26 cellular contexts compared by ENCODE assay signal in the genomic region with DNA sequence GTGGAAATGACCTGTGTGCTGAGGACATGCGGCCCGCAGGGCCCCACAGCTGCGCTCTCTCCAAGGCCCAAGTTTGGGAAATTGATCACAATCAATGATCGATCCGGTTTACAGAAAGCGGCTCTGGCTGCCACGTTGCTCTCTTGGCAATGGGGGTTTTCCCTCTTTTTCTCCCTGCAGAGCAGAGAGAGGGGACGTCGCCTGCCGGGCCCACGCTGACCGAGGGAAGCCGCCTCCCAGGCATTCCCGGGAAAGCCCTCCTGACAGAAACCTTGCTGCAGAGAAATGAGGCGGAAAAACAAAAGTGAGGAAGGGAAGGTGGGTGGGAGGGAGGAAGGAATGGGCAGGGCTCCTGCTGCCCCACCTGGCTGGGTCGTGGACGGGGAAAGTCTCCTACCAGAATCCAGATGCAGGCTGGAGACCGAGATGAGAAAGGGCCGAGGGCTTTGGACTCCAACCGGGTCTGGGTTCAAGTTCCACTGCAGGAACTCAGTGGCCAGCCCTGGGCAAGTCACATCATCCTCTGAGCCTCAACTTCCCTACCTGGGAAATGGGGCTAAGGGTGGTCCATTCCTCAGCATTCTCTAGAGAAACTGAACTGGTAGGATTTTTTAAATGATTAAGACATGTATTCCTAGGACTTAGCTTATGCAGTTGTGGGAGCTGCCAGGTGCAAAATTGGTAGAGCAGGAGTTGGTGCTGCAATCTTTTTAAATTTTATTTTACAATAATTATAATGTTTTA.
"Had no signal": no experiment of that assay in that cellular context is flagged by ENCODE, and none has a peak within 500 bp of the region (broad histone marks: within the 10 kb centered on the region; RNA-seq: fewer than 3 reads in every experiment).

No MANE protein-coding gene starts in this region.

- H3K27me3 Mint-ChIP-seq: dendritic cell treated with granulocyte-macrophage colony-stimulating factor and Interleukin-4, amounts not matched to agents 40 ng/mL and 50 ng/mL, for 4 days had no signal

- H3K9me3 Mint-ChIP-seq: activated CD8-positive, alpha-beta T cell treated with anti-CD3 and anti-CD28 coated beads for 36 hours; activated T-cell treated with anti-CD3 and anti-CD28 coated beads, Interleukin-2, amount 50 U/mL, for 4 hours; activated T-helper 17 cell treated with anti-CD3 and anti-CD28 coated beads, Interleukin-2, amount 50 U/mL, for 72 hours; central memory CD8-positive, alpha-beta T cell; dendritic cell treated with granulocyte-macrophage colony-stimulating factor and Interleukin-4, amounts not matched to agents 40 ng/mL and 50 ng/mL, for 4 days had no signal

- H3K4me3 ChIP-seq: coronary artery, dorsolateral prefrontal cortex had no signal

- H3K4me1 Mint-ChIP-seq: activated T-helper 17 cell treated with anti-CD3 and anti-CD28 coated beads, Interleukin-2, amount 50 U/mL, for 72 hours; central memory CD8-positive, alpha-beta T cell had no signal

- ATAC-seq: activated CD8-positive, alpha-beta T cell treated with anti-CD3 and anti-CD28 coated beads for 36 hours; activated T-cell treated with anti-CD3 and anti-CD28 coated beads, Interleukin-2, amount 50 U/mL, for 4 hours; activated T-helper 17 cell treated with anti-CD3 and anti-CD28 coated beads, Interleukin-2, amount 50 U/mL, for 72 hours; esophagus mucosa; WTC11 had no signal

- H3K4me3 Mint-ChIP-seq: activated CD8-positive, alpha-beta T cell treated with anti-CD3 and anti-CD28 coated beads for 36 hours; activated naive CD8-positive, alpha-beta T cell; activated T-cell treated with anti-CD3 and anti-CD28 coated beads, Interleukin-2, amount 50 U/mL, for 4 hours; activated T-helper 17 cell treated with anti-CD3 and anti-CD28 coated beads, Interleukin-2, amount 50 U/mL, for 72 hours; central memory CD8-positive, alpha-beta T cell; dendritic cell treated with granulocyte-macrophage colony-stimulating factor and Interleukin-4, amounts not matched to agents 40 ng/mL and 50 ng/mL, for 4 days; endodermal cell; WTC11 had no signal

- H3K27ac ChIP-seq: brain microvascular endothelial cell, coronary artery, dorsolateral prefrontal cortex had no signal

- DNase-seq: activated CD4-positive, alpha-beta T cell treated with anti-CD3 and anti-CD28 coated beads for 48 hours; activated CD4-positive, alpha-beta T cell treated with anti-CD3 and anti-CD28 coated beads, Interleukin-2, amount 50 U/mL, for 1 hour; activated CD4-positive, alpha-beta T cell treated with anti-CD3 and anti-CD28 coated beads, Interleukin-2, amount 50 U/mL, for 48 hours; activated CD8-positive, alpha-beta memory T cell treated with anti-CD3 and anti-CD28 coated beads for 24 hours; activated CD8-positive, alpha-beta T cell treated with anti-CD3 and anti-CD28 coated beads for 36 hours; activated effector memory CD4-positive, alpha-beta T cell treated with Interleukin-2 at 50 U/mL for 16 hours; activated gamma-delta T cell treated with Interleukin-2 at 50 U/mL for 16 hours; activated naive CD4-positive, alpha-beta T cell treated with anti-CD3 and anti-CD28 coated beads, Interleukin-2, amount 50 U/mL, for 16 hours; activated naive CD4-positive, alpha-beta T cell treated with Interleukin-2 at 50 U/mL for 16 hours; activated T-cell treated with anti-CD3 and anti-CD28 coated beads, Interleukin-2, amount 50 U/mL, for 4 hours; amniotic stem cell; anterior cingulate cortex; brain microvascular endothelial cell; dorsolateral prefrontal cortex; effector memory CD4-positive, alpha-beta T cell; endodermal cell; foreskin fibroblast; head of caudate nucleus; T-helper 2 cell had no signal

- H3K36me3 ChIP-seq: brain microvascular endothelial cell had no signal

- H3K27me3 ChIP-seq: brain microvascular endothelial cell had no signal

- H3K36me3 Mint-ChIP-seq: activated naive CD8-positive, alpha-beta T cell had no signal

- H3K27ac Mint-ChIP-seq: activated CD8-positive, alpha-beta T cell treated with anti-CD3 and anti-CD28 coated beads for 36 hours; activated naive CD8-positive, alpha-beta T cell; activated T-helper 17 cell treated with anti-CD3 and anti-CD28 coated beads, Interleukin-2, amount 50 U/mL, for 72 hours; dendritic cell treated with granulocyte-macrophage colony-stimulating factor and Interleukin-4, amounts not matched to agents 40 ng/mL and 50 ng/mL, for 4 days; endodermal cell had no signal
